In genomic region chr7:113367187-113367586, GRCh38 we compare ENCODE assay signal across 19 cellular contexts.
"Had no signal": no experiment of that assay in that cellular context is flagged by ENCODE, and none has a peak within 500 bp of the region (broad histone marks: within the 10 kb centered on the region; RNA-seq: fewer than 3 reads in every experiment).

No MANE protein-coding gene starts in this region.

- H3K9me3 ChIP-seq: gastroesophageal sphincter, mucosa of descending colon, psoas muscle had no signal

- H3K4me3 ChIP-seq: gastroesophageal sphincter, mucosa of descending colon, neural progenitor cell, psoas muscle, skin epidermis had no signal

- H3K4me2 ChIP-seq: neural progenitor cell had no signal

- DNase-seq: activated CD4-positive, alpha-beta T cell treated with anti-CD3 and anti-CD28 coated beads, Interleukin-2, amount 10 ng/mL, durations not matched to agents 24 days and 14 days; activated CD8-positive, alpha-beta T cell treated with anti-CD3 and anti-CD28 coated beads for 36 hours; activated naive CD4-positive, alpha-beta T cell treated with anti-CD3 and anti-CD28 coated beads for 36 hours; activated naive CD8-positive, alpha-beta T cell treated with anti-CD3 and anti-CD28 coated beads, Interleukin-2, amount 50 U/mL, for 24 hours; activated T-cell treated with anti-CD3 and anti-CD28 coated beads, Interleukin-2, amount 50 U/mL, for 24 hours; aorta; dermis blood vessel endothelial cell; left cardiac atrium; mesenchymal stem cell; mucosa of descending colon; naive thymus-derived CD4-positive, alpha-beta T cell; psoas muscle; right cardiac atrium; T-helper 1 cell; T-helper 9 cell had no signal

- H3K9ac ChIP-seq: neural progenitor cell had no signal

- H3K27me3 ChIP-seq: gastroesophageal sphincter had no signal

- H3K4me1 ChIP-seq: gastroesophageal sphincter, neural progenitor cell, psoas muscle had no signal

- ATAC-seq: activated CD8-positive, alpha-beta T cell treated with anti-CD3 and anti-CD28 coated beads for 36 hours; activated naive CD8-positive, alpha-beta T cell treated with anti-CD3 and anti-CD28 coated beads, Interleukin-2, amount 50 U/mL, for 24 hours; gastroesophageal sphincter; left cardiac atrium; mucosa of descending colon; naive thymus-derived CD4-positive, alpha-beta T cell; psoas muscle; right cardiac atrium had no signal

- H3K27ac ChIP-seq: epithelial cell of prostate, gastroesophageal sphincter, neural progenitor cell, psoas muscle, skin epidermis had no signal

- H3K36me3 ChIP-seq: gastroesophageal sphincter, neural progenitor cell had no signal

- H2AFZ ChIP-seq: neural progenitor cell had no signal
